Comparison of ENCODE assay signal across 18 cellular contexts in genomic region chr3:163543558-163544189, GRCh38.
DNase-seq lines count a peak whose midpoint lies in the region; ATAC-seq and TF ChIP-seq lines count a peak whose summit lies in the region.
"Had no signal": no experiment of that assay in that cellular context is flagged by ENCODE, and none has a peak within 500 bp of the region (broad histone marks: within the 10 kb centered on the region; RNA-seq: fewer than 3 reads in every experiment).

No MANE protein-coding gene starts in this region.

- no peaks in the 10 kb centered on the region for H4K20me1 ChIP-seq in DND-41 (ENCODE audit: insufficient read depth, low read length)

- ATAC-seq in DND-41 (ENCODE audit: insufficient read depth, low read depth): no peak
- no peak for ATAC-seq in activated T-cell treated with anti-CD3 and anti-CD28 coated beads, Interleukin-2, amount 50 U/mL, for 4 hours

- H3K27me3 Mint-ChIP-seq in nephron progenitor cell (ENCODE audit: low read depth, poor library complexity): no peaks in the 10 kb centered on the region
- H3K27me3 Mint-ChIP-seq in activated T-cell treated with anti-CD3 and anti-CD28 coated beads, Interleukin-2, amount 50 U/mL, for 4 hours (ENCODE audit: low read depth): no peaks in the 10 kb centered on the region
- H3K27me3 Mint-ChIP-seq: CD4-positive, alpha-beta memory T cell had no signal

- no peaks in the 10 kb centered on the region for H3K36me3 ChIP-seq in DND-41 (ENCODE audit: insufficient read depth, low read length)

- no peaks in the 10 kb centered on the region for H3K36me3 Mint-ChIP-seq in nephron progenitor cell (ENCODE audit: low read depth)
- H3K36me3 Mint-ChIP-seq in activated T-cell treated with anti-CD3 and anti-CD28 coated beads, Interleukin-2, amount 50 U/mL, for 4 hours (ENCODE audit: insufficient read depth): no peaks in the 10 kb centered on the region
- H3K36me3 Mint-ChIP-seq: CD4-positive, alpha-beta memory T cell had no signal

- peak overlapping the region; percentile 41 for H2AFZ ChIP-seq in DND-41 (ENCODE audit: low read depth, low read length)

- no peak for TF ChIP-seq CTCF in DND-41 (IDR thresholded peaks at IDR 0.05; ENCODE audit: borderline replicate concordance, extremely low read depth, low read length, poor library complexity, severe bottlenecking)
- TF ChIP-seq CTCF in nephron progenitor cell (IDR thresholded peaks at IDR 0.05): no peak

- H3K4me1 ChIP-seq in DND-41 (ENCODE audit: insufficient read depth, low read length): no peaks in the 10 kb centered on the region

- no peak overlapping the region for H3K27ac ChIP-seq in DND-41 (ENCODE audit: low read length)

- no peak overlapping the region for H3K4me2 ChIP-seq in DND-41 (ENCODE audit: insufficient read depth, low read length)

- no peak overlapping the region for H3K4me3 ChIP-seq in DND-41 (ENCODE audit: low read depth in 1 of 2, low read length in 2 of 2)

- no peaks in the 10 kb centered on the region for H3K9me3 Mint-ChIP-seq in nephron progenitor cell
- H3K9me3 Mint-ChIP-seq in activated T-cell treated with anti-CD3 and anti-CD28 coated beads, Interleukin-2, amount 50 U/mL, for 4 hours: peaks cover 4% of the 10 kb centered on the region

- DNase-seq in A172 (ENCODE audit: low spot score) (peak; percentile 19), DND-41 (no peak), NCI-H82 treated with DMSO at 0.1 percent for 48 hours (lab: John Stamatoyannopoulos, UW; ENCODE audit: unreplicated experiment) (peak; percentile 29), nephron progenitor cell (no peak), SIG-M5 (lab: John Stamatoyannopoulos, UW) (no peak), MV-4-11 (lab: John Stamatoyannopoulos, UW) (no peak)
- DNase-seq in activated T-cell treated with anti-CD3 and anti-CD28 coated beads, Interleukin-2, amount 50 U/mL, for 4 hours: no peak
- DNase-seq: C1 segment of cervical spinal cord; CD4-positive, alpha-beta memory T cell; COR-L47; H7; KBM-7; NCI-H1694; NCI-H2029 treated with DMSO at 0.1 percent for 48 hours; NCI-H226; NCI-H510A; NCI-H69; T-helper 1 cell had no signal

- H3K9ac ChIP-seq in DND-41 (ENCODE audit: low read depth, low read length): no peak overlapping the region

- no peaks in the 10 kb centered on the region for H3K79me2 ChIP-seq in DND-41 (ENCODE audit: insufficient read depth, low read length)

- H3K27ac Mint-ChIP-seq in nephron progenitor cell: peak overlapping the region; percentile 17

- H3K4me1 Mint-ChIP-seq in nephron progenitor cell: no peaks in the 10 kb centered on the region
- no peaks in the 10 kb centered on the region for H3K4me1 Mint-ChIP-seq in activated T-cell treated with anti-CD3 and anti-CD28 coated beads, Interleukin-2, amount 50 U/mL, for 4 hours (ENCODE audit: low read depth)
- H3K4me1 Mint-ChIP-seq: CD4-positive, alpha-beta memory T cell had no signal

- no peaks in the 10 kb centered on the region for H3K9me3 ChIP-seq in DND-41 (ENCODE audit: insufficient read depth, low read length, severe bottlenecking)

- no peaks in the 10 kb centered on the region for H3K27me3 ChIP-seq in DND-41 (ENCODE audit: insufficient read depth, low read length, poor library complexity)

- H3K4me3 Mint-ChIP-seq in nephron progenitor cell: no peak overlapping the region
- no peak overlapping the region for H3K4me3 Mint-ChIP-seq in activated T-cell treated with anti-CD3 and anti-CD28 coated beads, Interleukin-2, amount 50 U/mL, for 4 hours
- H3K4me3 Mint-ChIP-seq: CD4-positive, alpha-beta memory T cell had no signal

Comparison
In these comparisons a context has a peak if more than half of its experiments do, and no peak if none do; other contexts are left out.
1. DNase-seq: peak in A172 (single experiment) and NCI-H82 treated with DMSO at 0.1 percent for 48 hours (single experiment); none in DND-41 (single experiment), nephron progenitor cell (single experiment), SIG-M5 (single experiment), MV-4-11 (single experiment) and activated T-cell treated with anti-CD3 and anti-CD28 coated beads, Interleukin-2, amount 50 U/mL, for 4 hours (single experiment).